In the genomic region with DNA sequence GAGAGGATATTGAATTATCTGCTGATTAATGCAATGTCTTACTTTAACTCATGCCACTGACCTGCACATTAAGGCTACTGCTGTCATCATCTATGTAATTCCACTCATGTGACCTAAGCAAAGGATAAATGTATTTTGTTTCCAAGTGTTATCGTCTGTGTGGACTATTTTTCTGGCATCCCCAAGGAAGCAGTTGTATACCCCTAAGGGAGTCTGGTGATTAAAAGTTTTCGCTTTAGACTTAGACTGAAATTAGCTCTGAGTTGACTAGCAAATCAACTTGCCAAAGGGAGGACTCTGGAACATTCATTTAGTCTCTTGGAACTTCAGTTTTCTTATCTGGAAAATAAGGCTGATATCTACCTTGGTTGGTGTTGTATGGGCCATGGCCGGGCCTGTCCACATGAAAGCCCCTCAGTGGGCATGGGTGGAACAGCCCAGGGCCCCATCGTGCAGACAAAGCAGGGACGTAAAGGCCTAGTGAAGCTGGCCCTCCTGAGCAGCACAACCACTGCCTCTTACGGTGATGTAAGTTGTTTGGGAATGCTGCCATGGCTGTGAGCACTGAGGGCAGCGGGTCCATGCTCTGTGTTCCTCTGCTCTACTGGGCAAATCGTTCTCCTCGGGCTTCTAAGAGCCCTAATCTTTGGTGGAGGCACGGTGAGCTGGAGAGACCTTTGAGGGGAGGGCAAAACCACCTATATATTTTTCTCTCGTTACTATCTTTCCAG, we compare ENCODE assay signal across 1 cellular context.
TF ChIP-seq lines count a peak whose summit lies in the region.

No MANE protein-coding gene starts in this region.

TF ChIP-seq in GM23338, 12 proteins besides CTCF, POLR2A, EP300 and RAD21 (continued from another document):
- TF ChIP-seq, protein P1, sequence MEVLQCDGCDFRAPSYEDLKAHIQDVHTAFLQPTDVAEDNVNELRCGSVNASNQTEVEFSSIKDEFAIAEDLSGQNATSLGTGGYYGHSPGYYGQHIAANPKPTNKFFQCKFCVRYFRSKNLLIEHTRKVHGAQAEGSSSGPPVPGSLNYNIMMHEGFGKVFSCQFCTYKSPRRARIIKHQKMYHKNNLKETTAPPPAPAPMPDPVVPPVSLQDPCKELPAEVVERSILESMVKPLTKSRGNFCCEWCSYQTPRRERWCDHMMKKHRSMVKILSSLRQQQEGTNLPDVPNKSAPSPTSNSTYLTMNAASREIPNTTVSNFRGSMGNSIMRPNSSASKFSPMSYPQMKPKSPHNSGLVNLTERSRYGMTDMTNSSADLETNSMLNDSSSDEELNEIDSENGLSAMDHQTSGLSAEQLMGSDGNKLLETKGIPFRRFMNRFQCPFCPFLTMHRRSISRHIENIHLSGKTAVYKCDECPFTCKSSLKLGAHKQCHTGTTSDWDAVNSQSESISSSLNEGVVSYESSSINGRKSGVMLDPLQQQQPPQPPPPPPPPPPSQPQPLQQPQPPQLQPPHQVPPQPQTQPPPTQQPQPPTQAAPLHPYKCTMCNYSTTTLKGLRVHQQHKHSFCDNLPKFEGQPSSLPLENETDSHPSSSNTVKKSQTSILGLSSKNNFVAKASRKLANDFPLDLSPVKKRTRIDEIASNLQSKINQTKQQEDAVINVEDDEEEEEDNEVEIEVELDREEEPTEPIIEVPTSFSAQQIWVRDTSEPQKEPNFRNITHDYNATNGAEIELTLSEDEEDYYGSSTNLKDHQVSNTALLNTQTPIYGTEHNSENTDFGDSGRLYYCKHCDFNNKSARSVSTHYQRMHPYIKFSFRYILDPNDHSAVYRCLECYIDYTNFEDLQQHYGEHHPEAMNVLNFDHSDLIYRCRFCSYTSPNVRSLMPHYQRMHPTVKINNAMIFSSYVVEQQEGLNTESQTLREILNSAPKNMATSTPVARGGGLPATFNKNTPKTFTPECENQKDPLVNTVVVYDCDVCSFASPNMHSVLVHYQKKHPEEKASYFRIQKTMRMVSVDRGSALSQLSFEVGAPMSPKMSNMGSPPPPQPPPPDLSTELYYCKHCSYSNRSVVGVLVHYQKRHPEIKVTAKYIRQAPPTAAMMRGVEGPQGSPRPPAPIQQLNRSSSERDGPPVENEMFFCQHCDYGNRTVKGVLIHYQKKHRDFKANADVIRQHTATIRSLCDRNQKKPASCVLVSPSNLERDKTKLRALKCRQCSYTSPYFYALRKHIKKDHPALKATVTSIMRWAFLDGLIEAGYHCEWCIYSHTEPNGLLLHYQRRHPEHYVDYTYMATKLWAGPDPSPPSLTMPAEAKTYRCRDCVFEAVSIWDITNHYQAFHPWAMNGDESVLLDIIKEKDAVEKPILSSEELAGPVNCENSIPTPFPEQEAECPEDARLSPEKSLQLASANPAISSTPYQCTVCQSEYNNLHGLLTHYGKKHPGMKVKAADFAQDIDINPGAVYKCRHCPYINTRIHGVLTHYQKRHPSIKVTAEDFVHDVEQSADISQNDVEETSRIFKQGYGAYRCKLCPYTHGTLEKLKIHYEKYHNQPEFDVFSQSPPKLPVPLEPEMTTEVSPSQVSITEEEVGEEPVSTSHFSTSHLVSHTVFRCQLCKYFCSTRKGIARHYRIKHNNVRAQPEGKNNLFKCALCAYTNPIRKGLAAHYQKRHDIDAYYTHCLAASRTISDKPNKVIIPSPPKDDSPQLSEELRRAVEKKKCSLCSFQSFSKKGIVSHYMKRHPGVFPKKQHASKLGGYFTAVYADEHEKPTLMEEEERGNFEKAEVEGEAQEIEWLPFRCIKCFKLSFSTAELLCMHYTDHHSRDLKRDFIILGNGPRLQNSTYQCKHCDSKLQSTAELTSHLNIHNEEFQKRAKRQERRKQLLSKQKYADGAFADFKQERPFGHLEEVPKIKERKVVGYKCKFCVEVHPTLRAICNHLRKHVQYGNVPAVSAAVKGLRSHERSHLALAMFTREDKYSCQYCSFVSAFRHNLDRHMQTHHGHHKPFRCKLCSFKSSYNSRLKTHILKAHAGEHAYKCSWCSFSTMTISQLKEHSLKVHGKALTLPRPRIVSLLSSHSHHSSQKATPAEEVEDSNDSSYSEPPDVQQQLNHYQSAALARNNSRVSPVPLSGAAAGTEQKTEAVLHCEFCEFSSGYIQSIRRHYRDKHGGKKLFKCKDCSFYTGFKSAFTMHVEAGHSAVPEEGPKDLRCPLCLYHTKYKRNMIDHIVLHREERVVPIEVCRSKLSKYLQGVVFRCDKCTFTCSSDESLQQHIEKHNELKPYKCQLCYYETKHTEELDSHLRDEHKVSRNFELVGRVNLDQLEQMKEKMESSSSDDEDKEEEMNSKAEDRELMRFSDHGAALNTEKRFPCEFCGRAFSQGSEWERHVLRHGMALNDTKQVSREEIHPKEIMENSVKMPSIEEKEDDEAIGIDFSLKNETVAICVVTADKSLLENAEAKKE (CRISPR knock-in tag; IDR thresholded peaks at IDR 0.05), result no peak
